ENCODE assay signal across 12 cellular contexts in genomic region chr18:58567453-58568196, GRCh38.
DNase-seq lines count a peak whose midpoint lies in the region; ATAC-seq and TF ChIP-seq lines count a peak whose summit lies in the region.
"Had no signal": no experiment of that assay in that cellular context is flagged by ENCODE, and none has a peak within 500 bp of the region (broad histone marks: within the 10 kb centered on the region; RNA-seq: fewer than 3 reads in every experiment).

No MANE protein-coding gene starts in this region.

- no peaks in the 10 kb centered on the region for H3K36me3 ChIP-seq in SK-N-SH (replicated peaks in 1 of 2; ENCODE audit: control insufficient read depth in 1 of 2, insufficient read depth in 2 of 2, low read length in 1 of 2)
- no peaks in the 10 kb centered on the region for H3K36me3 ChIP-seq in trophoblast cell (ENCODE audit: control insufficient read depth in 1 of 2, insufficient read depth in 2 of 2, low read length in 2 of 2)

- no peak overlapping the region for H3K4me3 ChIP-seq in SK-N-SH (ENCODE audit: low read depth in 2 of 2, low read length in 1 of 2)
- no peak overlapping the region for H3K4me3 ChIP-seq in foreskin fibroblast (ENCODE audit: low read depth in 1 of 2, low read length in 2 of 2)
- no peak overlapping the region for H3K4me3 ChIP-seq in trophoblast cell (ENCODE audit: low read depth, low read length)

- no peak overlapping the region for H4K12ac ChIP-seq in trophoblast cell (ENCODE audit: low read depth, low read length)

- H3K79me1 ChIP-seq in trophoblast cell (ENCODE audit: low read length) = peaks cover 2% of the 10 kb centered on the region

- CTCF ChIA-PET in SK-N-SH (lab: Yijun Ruan, JAX) (interaction anchor here (0.7 kb wide), 1 partner anchor 147 kb away, joined by 3 read pairs; no protein-coding TSS in a partner anchor), WTC11 (lab: Charles Lee) (interaction anchor here (2.4 kb wide), 1 partner anchor 197 kb away, joined by 6 read pairs; no protein-coding TSS in a partner anchor)

- H3K4me2 ChIP-seq in SK-N-SH (peak overlapping the region; percentile 55; the same call in 1 of the 2 replicates), trophoblast cell (ENCODE audit: low read length) (no peak overlapping the region)

- 46% methylated on average over 9 of the region's 9 CpGs for WGBS in SK-N-SH (ENCODE audit: low lambda C conversion rate)
- WGBS in trophoblast cell (ENCODE audit: extremely low coverage, insufficient coverage, insufficient read length) = no CpG with 5 or more reads among the region's 9 CpGs

- TF ChIP-seq RAD21 in SK-N-SH (IDR thresholded peaks at IDR 0.05; ENCODE audit: low read length) = no peak

- peaks cover 51% of the 10 kb centered on the region for H3K79me2 ChIP-seq in SK-N-SH (ENCODE audit: insufficient read depth)
- H3K79me2 ChIP-seq in trophoblast cell (ENCODE audit: control insufficient read depth, insufficient read depth, low read length, poor library complexity) = no peaks in the 10 kb centered on the region

- H3F3A ChIP-seq in SK-N-SH (replicated peaks; ENCODE audit: insufficient read depth) = peaks cover 16% of the 10 kb centered on the region

- no peak overlapping the region for H4K8ac ChIP-seq in trophoblast cell (ENCODE audit: low read depth, low read length)

- H3K27ac ChIP-seq in SK-N-SH (ENCODE audit: low read depth in 2 of 2, low read length in 1 of 2) (peak overlapping the region; percentile 60 to 94), trophoblast cell (ENCODE audit: low read depth, low read length) (no peak overlapping the region)

- no peaks in the 10 kb centered on the region for H3K27me3 ChIP-seq in SK-N-SH (ENCODE audit: insufficient read depth)
- H3K27me3 ChIP-seq in trophoblast cell (ENCODE audit: insufficient read depth, low read length) = no peaks in the 10 kb centered on the region

- no peak overlapping the region for H3K4me3 Mint-ChIP-seq in WTC11
- H3K4me3 Mint-ChIP-seq: naive B cell had no signal

- H3K36me3 Mint-ChIP-seq in WTC11 = no peaks in the 10 kb centered on the region
- H3K36me3 Mint-ChIP-seq: naive B cell had no signal

- H2BK120ac ChIP-seq in trophoblast cell (ENCODE audit: insufficient read depth, low read length, poor library complexity) = no peak overlapping the region

- no peak overlapping the region for H2BK5ac ChIP-seq in trophoblast cell (ENCODE audit: low read depth, low read length, poor library complexity)

- no peak overlapping the region for H3K23ac ChIP-seq in trophoblast cell (ENCODE audit: low read length)

- H4K91ac ChIP-seq in trophoblast cell (ENCODE audit: low read depth, low read length) = peak overlapping the region; percentile 42

- H2BK12ac ChIP-seq in trophoblast cell (ENCODE audit: low read length) = no peak overlapping the region

- H3K18ac ChIP-seq in trophoblast cell (ENCODE audit: low read length) = no peak overlapping the region

- peak in 1 of 2 experiments; percentile 63; a peak in 1 of 4 replicates for TF ChIP-seq EP300 in SK-N-SH (IDR thresholded peaks at IDR 0.05; ENCODE audit: borderline replicate concordance in 1 of 2, low read depth in 1 of 2, low read length in 1 of 2)

- H4K20me1 ChIP-seq in SK-N-SH (ENCODE audit: insufficient read depth) = no peaks in the 10 kb centered on the region

- POLR2A ChIA-PET in SK-N-SH (lab: Yijun Ruan, JAX) = no interaction called here
- POLR2A ChIA-PET in WTC11 (lab: Charles Lee) = no interaction called here

- H3K9ac ChIP-seq in SK-N-SH (peak overlapping the region; percentile 45; the same call in 1 of the 2 replicates), trophoblast cell (ENCODE audit: low read length) (no peak overlapping the region)

- no peak for ATAC-seq in GM21786 (IDR thresholded peaks at IDR 0.05; ENCODE audit: unreplicated experiment)
- ATAC-seq in WTC11 = no peak

- no peak overlapping the region for H2AK5ac ChIP-seq in trophoblast cell (ENCODE audit: low read length)

- TF ChIP-seq CTCF in SK-N-SH (IDR thresholded peaks at IDR 0.05) (no peak), foreskin fibroblast (IDR thresholded peaks at IDR 0.05; ENCODE audit: low read depth, low read length) (no peak), WTC11 (IDR thresholded peaks at IDR 0.05) (no peak)

- H2AFZ ChIP-seq in SK-N-SH (ENCODE audit: low read depth) (no peak overlapping the region; the same call in 1 of the 2 replicates), trophoblast cell (ENCODE audit: insufficient read depth, low read length, poor library complexity) (no peak overlapping the region)

- no peaks in the 10 kb centered on the region for H3K9me2 ChIP-seq in SK-N-SH

- H3K9me3 ChIP-seq in SK-N-SH (no peaks in the 10 kb centered on the region), trophoblast cell (ENCODE audit: insufficient read depth, low read depth, low read length) (no peaks in the 10 kb centered on the region)

- H3K27ac Mint-ChIP-seq in WTC11 = no peak overlapping the region

- no peak overlapping the region for H3K4ac ChIP-seq in trophoblast cell (ENCODE audit: low read depth, low read length)

- peak; percentile 96 for DNase-seq in EL
- no peak for DNase-seq in SK-N-SH
- peak; percentile 91 to 96 for DNase-seq in foreskin fibroblast
- no peak for DNase-seq in trophoblast cell
- DNase-seq in NK-92 (lab: John Stamatoyannopoulos, UW; ENCODE audit: unreplicated experiment) = no peak
- no peak for DNase-seq in WTC11 (ENCODE audit: low spot score)
- DNase-seq in amygdala (lab: John Stamatoyannopoulos, UW) = no peak
- DNase-seq: activated naive CD4-positive, alpha-beta T cell; DND-41; Karpas-422; naive B cell had no signal

- H3K27me3 Mint-ChIP-seq in WTC11 (ENCODE audit: low read depth) = no peaks in the 10 kb centered on the region
- H3K27me3 Mint-ChIP-seq: naive B cell had no signal

- no peaks in the 10 kb centered on the region for H3K4me1 Mint-ChIP-seq in WTC11

- no peak overlapping the region for H3K14ac ChIP-seq in trophoblast cell (ENCODE audit: low read length)

- H3K9me3 Mint-ChIP-seq in WTC11 = no peaks in the 10 kb centered on the region
- H3K9me3 Mint-ChIP-seq: naive B cell had no signal

- peaks cover 8 to 13% of the 10 kb centered on the region in 2 experiments; a peak in 3 of 4 replicates for H3K4me1 ChIP-seq in SK-N-SH (ENCODE audit: control insufficient read depth in 1 of 2, insufficient read depth in 2 of 2, low read depth in 1 of 2, low read length in 1 of 2)
- peaks cover 0 to 2% of the 10 kb centered on the region in 2 experiments for H3K4me1 ChIP-seq in trophoblast cell (ENCODE audit: control insufficient read depth in 1 of 2, insufficient read depth in 2 of 2, low read length in 2 of 2)

TF ChIP-seq in SK-N-SH, 30 proteins besides CTCF, POLR2A, EP300 and RAD21 (continues in another document):
- peak; percentile 88 for TF ChIP-seq NFIC (IDR thresholded peaks at IDR 0.05; ENCODE audit: borderline replicate concordance)
- no peak for TF ChIP-seq REST (IDR thresholded peaks at IDR 0.05; ENCODE audit: low read depth, low read length)

TF ChIP-seq in WTC11, 78 proteins besides CTCF, POLR2A, EP300 and RAD21 (continues in another document):
- TF ChIP-seq TCF7 (CRISPR knock-in tag; IDR thresholded peaks at IDR 0.05; ENCODE audit: low read depth) (no peak), ELF4 (CRISPR knock-in tag; IDR thresholded peaks at IDR 0.05; ENCODE audit: low read depth) (no peak), ZNF532 (CRISPR knock-in tag; IDR thresholded peaks at IDR 0.05; ENCODE audit: borderline replicate concordance) (no peak), PRRX2 (CRISPR knock-in tag; IDR thresholded peaks at IDR 0.05) (no peak)
- TF ChIP-seq, protein P1, sequence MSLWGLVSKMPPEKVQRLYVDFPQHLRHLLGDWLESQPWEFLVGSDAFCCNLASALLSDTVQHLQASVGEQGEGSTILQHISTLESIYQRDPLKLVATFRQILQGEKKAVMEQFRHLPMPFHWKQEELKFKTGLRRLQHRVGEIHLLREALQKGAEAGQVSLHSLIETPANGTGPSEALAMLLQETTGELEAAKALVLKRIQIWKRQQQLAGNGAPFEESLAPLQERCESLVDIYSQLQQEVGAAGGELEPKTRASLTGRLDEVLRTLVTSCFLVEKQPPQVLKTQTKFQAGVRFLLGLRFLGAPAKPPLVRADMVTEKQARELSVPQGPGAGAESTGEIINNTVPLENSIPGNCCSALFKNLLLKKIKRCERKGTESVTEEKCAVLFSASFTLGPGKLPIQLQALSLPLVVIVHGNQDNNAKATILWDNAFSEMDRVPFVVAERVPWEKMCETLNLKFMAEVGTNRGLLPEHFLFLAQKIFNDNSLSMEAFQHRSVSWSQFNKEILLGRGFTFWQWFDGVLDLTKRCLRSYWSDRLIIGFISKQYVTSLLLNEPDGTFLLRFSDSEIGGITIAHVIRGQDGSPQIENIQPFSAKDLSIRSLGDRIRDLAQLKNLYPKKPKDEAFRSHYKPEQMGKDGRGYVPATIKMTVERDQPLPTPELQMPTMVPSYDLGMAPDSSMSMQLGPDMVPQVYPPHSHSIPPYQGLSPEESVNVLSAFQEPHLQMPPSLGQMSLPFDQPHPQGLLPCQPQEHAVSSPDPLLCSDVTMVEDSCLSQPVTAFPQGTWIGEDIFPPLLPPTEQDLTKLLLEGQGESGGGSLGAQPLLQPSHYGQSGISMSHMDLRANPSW (CRISPR knock-in tag; conservative IDR thresholded peaks at IDR 0.05; ENCODE audit: low read depth) = no peak

Comparison
In these comparisons a context has a peak if more than half of its experiments do, and no peak if none do; other contexts are left out.
1. DNase-seq: peak in EL (single experiment) and foreskin fibroblast (2 of 2); none in SK-N-SH (single experiment), trophoblast cell (0 of 2), NK-92 (single experiment), WTC11 (single experiment) and amygdala (0 of 56).